In the genomic region with DNA sequence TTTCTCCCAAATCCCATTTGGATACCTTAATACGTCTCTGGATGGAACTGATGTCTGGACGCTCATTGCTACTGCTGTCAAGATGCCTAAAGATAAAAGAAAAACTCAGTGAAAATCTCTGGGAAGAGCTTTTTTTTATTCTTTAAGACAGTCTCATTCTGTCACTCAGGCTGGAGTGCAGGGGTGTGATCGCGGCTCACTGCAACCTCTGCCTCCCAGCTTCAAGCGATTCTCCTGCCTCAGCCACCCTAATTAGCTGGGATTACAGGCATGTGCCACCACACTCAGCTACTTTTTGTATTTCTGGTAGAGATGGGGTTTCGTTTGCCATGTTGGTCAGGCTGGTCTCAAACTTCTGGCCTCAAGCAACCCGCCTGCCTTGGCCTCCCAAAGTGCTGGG, we compare ENCODE assay signal across 25 cellular contexts.
"Had no signal": no experiment of that assay in that cellular context is flagged by ENCODE, and none has a peak within 500 bp of the region (broad histone marks: within the 10 kb centered on the region; RNA-seq: fewer than 3 reads in every experiment).

No MANE protein-coding gene starts in this region.

- H3K27ac Mint-ChIP-seq: natural killer cell treated with Interleukin-12 subunit alpha and Interleukin-12 subunit beta and Interleukin-15 and Interleukin-18, amount 100 ng/mL, for 72 hours; nephron progenitor cell; type B pancreatic cell had no signal

- DNase-seq: naive B cell; naive thymus-derived CD8-positive, alpha-beta T cell; nephron progenitor cell; nucleus accumbens; pancreas; right cardiac atrium; right lobe of liver; sigmoid colon; small intestine; stimulated activated CD4-positive, alpha-beta T cell treated with anti-CD3 and anti-CD28 coated beads, Interleukin-1b, Interleukin-23, amount 100 ng/mL, for 48 hours; stimulated activated CD4-positive, alpha-beta T cell treated with anti-CD3 and anti-CD28 coated beads, Interleukin-4, amount 100 ng/mL, for 1 hour; stimulated activated CD4-positive, alpha-beta T cell treated with anti-CD3 and anti-CD28 coated beads, Interleukin-4, amount 100 ng/mL, for 4 hours; stimulated activated naive CD4-positive, alpha-beta T cell; stimulated activated naive CD8-positive, alpha-beta T cell treated with anti-CD3 and anti-CD28 coated beads, Interleukin-15, amount 100 ng/mL, for 72 hours; stimulated activated naive CD8-positive, alpha-beta T cell treated with anti-CD3 and anti-CD28 coated beads, Interleukin-15, Interleukin-2, amounts not matched to agents 100 U/mL and 50 U/mL, for 24 hours; substantia nigra; testis; tibial artery; transverse colon; upper lobe of right lung; uterus had no signal

- ATAC-seq: naive thymus-derived CD8-positive, alpha-beta T cell; natural killer cell treated with Interleukin-12 subunit alpha and Interleukin-12 subunit beta and Interleukin-15 and Interleukin-18, amount 100 ng/mL, for 72 hours; pancreas; right cardiac atrium; right lobe of liver; stimulated activated effector memory CD8-positive, alpha-beta T cell treated with anti-CD3 and anti-CD28 coated beads, Interleukin-12 subunit alpha, Interleukin-12 subunit beta, amount 100 ng/mL, for 72 hours; stimulated activated naive CD8-positive, alpha-beta T cell treated with anti-CD3 and anti-CD28 coated beads, Interleukin-15, amount 100 ng/mL, for 72 hours; stimulated activated naive CD8-positive, alpha-beta T cell treated with anti-CD3 and anti-CD28 coated beads, Interleukin-15, Interleukin-2, amounts not matched to agents 100 U/mL and 50 U/mL, for 24 hours; upper lobe of right lung had no signal

- H3K27me3 Mint-ChIP-seq: naive B cell; naive thymus-derived CD8-positive, alpha-beta T cell; natural killer cell treated with Interleukin-12 subunit alpha and Interleukin-12 subunit beta and Interleukin-15 and Interleukin-18, amount 100 ng/mL, for 72 hours; stimulated activated naive CD8-positive, alpha-beta T cell treated with anti-CD3 and anti-CD28 coated beads, Interleukin-15, amount 100 ng/mL, for 72 hours; type B pancreatic cell had no signal

- H3K9me3 Mint-ChIP-seq: naive B cell; naive thymus-derived CD8-positive, alpha-beta T cell; natural killer cell treated with Interleukin-12 subunit alpha and Interleukin-12 subunit beta and Interleukin-15 and Interleukin-18, amount 100 ng/mL, for 72 hours; nephron progenitor cell; neural crest cell; stimulated activated effector memory CD8-positive, alpha-beta T cell treated with anti-CD3 and anti-CD28 coated beads, Interleukin-12 subunit alpha, Interleukin-12 subunit beta, amount 100 ng/mL, for 72 hours; stimulated activated naive CD8-positive, alpha-beta T cell treated with anti-CD3 and anti-CD28 coated beads, Interleukin-15, amount 100 ng/mL, for 72 hours; type B pancreatic cell had no signal

- H3K4me1 Mint-ChIP-seq: naive B cell; naive thymus-derived CD8-positive, alpha-beta T cell; nephron progenitor cell; neural crest cell; stimulated activated effector memory CD8-positive, alpha-beta T cell treated with anti-CD3 and anti-CD28 coated beads, Interleukin-12 subunit alpha, Interleukin-12 subunit beta, amount 100 ng/mL, for 72 hours; stimulated activated naive CD8-positive, alpha-beta T cell treated with anti-CD3 and anti-CD28 coated beads, Interleukin-15, amount 100 ng/mL, for 72 hours had no signal

- H3K4me3 Mint-ChIP-seq: naive thymus-derived CD8-positive, alpha-beta T cell; natural killer cell treated with Interleukin-12 subunit alpha and Interleukin-12 subunit beta and Interleukin-15 and Interleukin-18, amount 100 ng/mL, for 72 hours; nephron progenitor cell; neural crest cell; stimulated activated effector memory CD8-positive, alpha-beta T cell treated with anti-CD3 and anti-CD28 coated beads, Interleukin-12 subunit alpha, Interleukin-12 subunit beta, amount 100 ng/mL, for 72 hours; stimulated activated naive CD8-positive, alpha-beta T cell treated with anti-CD3 and anti-CD28 coated beads, Interleukin-15, amount 100 ng/mL, for 72 hours; type B pancreatic cell had no signal
